In genomic region chr16:19666451-19666850, GRCh38 we compare ENCODE assay signal across 22 cellular contexts. TPM values are rescaled to one million over a fixed set of nuclear protein-coding genes. Genes with fewer than 3 reads are reported as not detected.
A peak's percentile ranks its signal among the peaks of the same experiment; 100 is the strongest.
DNase-seq lines count a peak whose midpoint lies in the region; ATAC-seq and TF ChIP-seq lines count a peak whose summit lies in the region.
"Had no signal": no experiment of that assay in that cellular context is flagged by ENCODE, and none has a peak within 500 bp of the region (broad histone marks: within the 10 kb centered on the region; RNA-seq: fewer than 3 reads in every experiment).

No MANE protein-coding gene starts in this region.

- H3K36me3 Mint-ChIP-seq in activated naive CD8-positive, alpha-beta T cell treated with anti-CD3 and anti-CD28 coated beads for 36 hours = peaks cover 26% of the 10 kb centered on the region

- H3K9ac ChIP-seq in skeletal muscle tissue (ENCODE audit: low read depth in 1 of 3, low read length in 3 of 3) = peak overlapping the region in 2 of 3 donors; percentile 20 to 43

- H3K27ac Mint-ChIP-seq in activated naive CD8-positive, alpha-beta T cell treated with anti-CD3 and anti-CD28 coated beads for 36 hours = no peak overlapping the region
- H3K27ac Mint-ChIP-seq: endodermal cell; HFFc6; nephron progenitor cell; stimulated activated naive B cell treated with anti-CD40 and anti-IgM and Interleukin-4, amounts not matched to agents 10 μg/mL and 1 μg/mL and 100 μg/mL, for 72 hours had no signal

- H3K27ac ChIP-seq in dorsolateral prefrontal cortex (peak overlapping the region; percentile 19 to 96 (median 89)), skeletal muscle tissue (ENCODE audit: low read depth, low read length) (peak overlapping the region; percentile 56)
- H3K27ac ChIP-seq: adrenal gland had no signal

- no peak overlapping the region for H3K4me3 Mint-ChIP-seq in activated naive CD8-positive, alpha-beta T cell treated with anti-CD3 and anti-CD28 coated beads for 36 hours
- H3K4me3 Mint-ChIP-seq: endodermal cell; HFFc6; IgD-negative memory B cell; nephron progenitor cell; stimulated activated naive B cell treated with anti-CD40 and anti-IgM and Interleukin-4, amounts not matched to agents 10 μg/mL and 1 μg/mL and 100 μg/mL, for 72 hours had no signal

- H3K27me3 ChIP-seq in dorsolateral prefrontal cortex (no peaks in the 10 kb centered on the region), skeletal muscle tissue (ENCODE audit: control insufficient read depth in 3 of 3, insufficient read depth in 3 of 3, low read length in 3 of 3) (no peaks in the 10 kb centered on the region), MG63 (no peaks in the 10 kb centered on the region)
- H3K27me3 ChIP-seq: adrenal gland had no signal

- H3K4me1 ChIP-seq in skeletal muscle tissue (ENCODE audit: control insufficient read depth in 3 of 3, insufficient read depth in 3 of 3, low read length in 3 of 3) = peaks cover 0 to 3% (median 2%) of the 10 kb centered on the region in 3 donors
- no peaks in the 10 kb centered on the region for H3K4me1 ChIP-seq in mucosa of descending colon (ENCODE audit: low read depth)
- H3K4me1 ChIP-seq: adrenal gland had no signal

- peak in 7 of 56 donors; percentile 11 to 27 (median 16) for TF ChIP-seq CTCF in dorsolateral prefrontal cortex (IDR thresholded peaks at IDR 0.05 in 54 of 56, conservative IDR thresholded peaks at IDR 0.05 in 2 of 56; ENCODE audit: low read depth in 1 of 56, partially characterized antibody in 56 of 56)
- TF ChIP-seq CTCF in mucosa of descending colon (IDR thresholded peaks at IDR 0.05) = no peak

- intact Hi-C loops in dorsolateral prefrontal cortex (cut with DNase I) (loop anchor here in 1 of 2 donors (5.0 kb wide), 2 partner anchors 81 to 89 kb away; no protein-coding TSS in a partner anchor), mucosa of descending colon (cut with DNase I, micrococcal nuclease) (no loop called here)

- peaks cover 7% of the 10 kb centered on the region for H3K9me3 Mint-ChIP-seq in activated naive CD8-positive, alpha-beta T cell treated with anti-CD3 and anti-CD28 coated beads for 36 hours
- H3K9me3 Mint-ChIP-seq: HFFc6 had no signal

- H3K27me3 Mint-ChIP-seq in activated naive CD8-positive, alpha-beta T cell treated with anti-CD3 and anti-CD28 coated beads for 36 hours = no peaks in the 10 kb centered on the region
- H3K27me3 Mint-ChIP-seq: IgD-negative memory B cell; stimulated activated naive B cell treated with anti-CD40 and anti-IgM and Interleukin-4, amounts not matched to agents 10 μg/mL and 1 μg/mL and 100 μg/mL, for 72 hours had no signal

- H3K9me3 ChIP-seq in skeletal muscle tissue (ENCODE audit: control insufficient read depth in 3 of 3, low read length in 3 of 3) = no peaks in the 10 kb centered on the region
- H3K9me3 ChIP-seq in mucosa of descending colon = no peaks in the 10 kb centered on the region
- H3K9me3 ChIP-seq in MG63 = 0 out of 2 replicates have a peak, but pooled peaks cover 2% of the 10 kb centered on the region
- H3K9me3 ChIP-seq: adrenal gland had no signal

- DNase-seq in NCI-H774 (lab: John Stamatoyannopoulos, UW) = peak; percentile 3
- peak in 9 of 10 donors; percentile 43 to 81 (median 62) for DNase-seq in dorsolateral prefrontal cortex
- peak; percentile 67 for DNase-seq in inferior parietal cortex (ENCODE audit: extremely low spot score)
- no peak for DNase-seq in mucosa of descending colon
- DNase-seq in MG63 = no peak
- no peak for DNase-seq in activated naive CD8-positive, alpha-beta T cell treated with anti-CD3 and anti-CD28 coated beads for 36 hours
- DNase-seq in NCI-H226 = no peak
- DNase-seq: activated CD4-positive, alpha-beta T cell treated with anti-CD3 and anti-CD28 coated beads, Interleukin-2, amount 50 U/mL, for 1 hour; activated effector memory CD4-positive, alpha-beta T cell treated with anti-CD3 and anti-CD28 coated beads, Interleukin-2, amount 50 U/mL, for 16 hours; adrenal gland; EL; endodermal cell; HFFc6; kidney glomerular epithelial cell; MM.1S; NCI-H146; nephron progenitor cell; NK-92 treated with Interleukin-12 subunit alpha and Interleukin-12 subunit beta, amount 100 ng/mL, for 24 hours; stimulated activated naive B cell treated with anti-CD40 and anti-IgM and Interleukin-4, amounts not matched to agents 10 μg/mL and 1 μg/mL and 100 μg/mL, for 72 hours; trophoblast cell had no signal

- H3K4me3 ChIP-seq in dorsolateral prefrontal cortex (peak overlapping the region in 7 of 59 donors; percentile 6 to 31 (median 20)), skeletal muscle tissue (ENCODE audit: low read length in 3 of 3) (no peak overlapping the region), mucosa of descending colon (no peak overlapping the region), MG63 (no peak overlapping the region)
- H3K4me3 ChIP-seq: adrenal gland had no signal

- peaks cover 8 to 21% (median 18%) of the 10 kb centered on the region in 3 donors for H3K36me3 ChIP-seq in skeletal muscle tissue (ENCODE audit: control insufficient read depth in 3 of 3, insufficient read depth in 3 of 3, low read length in 3 of 3)
- H3K36me3 ChIP-seq in mucosa of descending colon (ENCODE audit: low read depth) = no peaks in the 10 kb centered on the region
- H3K36me3 ChIP-seq in MG63 = peaks cover 4% of the 10 kb centered on the region

- ATAC-seq in mucosa of descending colon = no peak
- ATAC-seq: stimulated activated naive B cell treated with anti-CD40 and anti-IgM and Interleukin-4, amounts not matched to agents 10 μg/mL and 1 μg/mL and 100 μg/mL, for 72 hours had no signal

- no peaks in the 10 kb centered on the region for H3K4me1 Mint-ChIP-seq in activated naive CD8-positive, alpha-beta T cell treated with anti-CD3 and anti-CD28 coated beads for 36 hours
- H3K4me1 Mint-ChIP-seq: endodermal cell; IgD-negative memory B cell; nephron progenitor cell; stimulated activated naive B cell treated with anti-CD40 and anti-IgM and Interleukin-4, amounts not matched to agents 10 μg/mL and 1 μg/mL and 100 μg/mL, for 72 hours had no signal

RNA-seq across cellular contexts. Expression of gene KNOP1, which starts 51.6 kb away (rescaled TPM):
- 10 to 100 TPM; 13.0 to 94.8 (median 30.2) TPM for total RNA-seq in dorsolateral prefrontal cortex
- total RNA-seq in skeletal muscle tissue = 11.5 TPM
- total RNA-seq in mucosa of descending colon = 10 to 100 TPM; 13.1 to 23.5 (median 20.7) TPM
- total RNA-seq in MG63 (2014; rRNA removed; shearing (Covaris generic); ENCODE audit: low replicate concordance) = 15.1 and 15.2 TPM in 2 replicates
- total RNA-seq in activated naive CD8-positive, alpha-beta T cell treated with anti-CD3 and anti-CD28 coated beads for 36 hours = 10 to 100 TPM; 32.0 to 34.4 TPM

RNA-seq across cellular contexts. Expression of gene IQCK, which starts 51.6 kb away (rescaled TPM):
- total RNA-seq in dorsolateral prefrontal cortex (10 to 100 TPM; 13.2 to 40.2 (median 23.3) TPM), skeletal muscle tissue (10.4 TPM), mucosa of descending colon (10 to 100 TPM in 2 of 3 donors, 1 to 10 TPM in 1; 9.1 to 14.0 (median 12.0) TPM)
- total RNA-seq in MG63 (2014; rRNA removed; shearing (Covaris generic); ENCODE audit: low replicate concordance) = 7.1 and 11.6 TPM in 2 replicates
- 1 to 10 TPM; 3.3 to 4.0 TPM for total RNA-seq in activated naive CD8-positive, alpha-beta T cell treated with anti-CD3 and anti-CD28 coated beads for 36 hours

Comparison
In these comparisons a context has a peak if more than half of its experiments do, and no peak if none do; other contexts are left out.
1. DNase-seq: peak in NCI-H774 (single experiment), dorsolateral prefrontal cortex (9 of 10) and inferior parietal cortex (single experiment); none in mucosa of descending colon (0 of 3), MG63 (single experiment), activated naive CD8-positive, alpha-beta T cell treated with anti-CD3 and anti-CD28 coated beads for 36 hours (single experiment) and NCI-H226 (single experiment).